In genomic region chr4:124386163-124386562, GRCh38 we compare ENCODE assay signal across 15 cellular contexts.
DNase-seq lines count a peak whose midpoint lies in the region; ATAC-seq and TF ChIP-seq lines count a peak whose summit lies in the region.
"Had no signal": no experiment of that assay in that cellular context is flagged by ENCODE, and none has a peak within 500 bp of the region (broad histone marks: within the 10 kb centered on the region; RNA-seq: fewer than 3 reads in every experiment).

No MANE protein-coding gene starts in this region.

- no peaks in the 10 kb centered on the region for H3K79me2 ChIP-seq in GM23248 (ENCODE audit: insufficient read depth)

- H4K20me1 ChIP-seq in GM23248 (ENCODE audit: insufficient read depth): no peaks in the 10 kb centered on the region

- WGBS in GM23248 (ENCODE audit: low coverage in 1 of 2, low lambda C conversion rate in 2 of 2, missing lambda C conversion rate in 2 of 2), 2 experiments: 27 to 31% methylated on average over 4 of the region's 4 CpGs

- in situ Hi-C loops in GM23248 (cut with MboI): no loop called here

- peak overlapping the region; percentile 53; the same call in 1 of the 2 replicates for H2AFZ ChIP-seq in GM23248

- TF ChIP-seq POLR2A in GM18505 (IDR thresholded peaks at IDR 0.05; ENCODE audit: borderline replicate concordance, extremely low read depth, insufficient read depth, insufficient read length): no peak

- no peak overlapping the region for H3K27ac ChIP-seq in GM23248
- H3K27ac ChIP-seq in left lung: no peak overlapping the region
- H3K27ac ChIP-seq: KMS-11 had no signal

- DNase-seq in GM23248 (peak; percentile 11), choroid plexus epithelial cell (ENCODE audit: low read depth) (peak; percentile 32), fibroblast of the aortic adventitia (ENCODE audit: low read depth) (peak; percentile 9), renal cortical epithelial cell (ENCODE audit: low read depth) (peak; percentile 3), SKM-1 treated with dmso at 0.1 percent for 144 hours (lab: John Stamatoyannopoulos, UW; ENCODE audit: unreplicated experiment) (no peak), left lung (no peak)
- DNase-seq: CD4-positive, CD25-positive, alpha-beta regulatory T cell; H7; NCI-H2029; NCI-H524; SIG-M5 had no signal

- TF ChIP-seq CTCF in choroid plexus epithelial cell (conservative IDR thresholded peaks at IDR 0.05; ENCODE audit: low read depth, low read length) (no peak), fibroblast of the aortic adventitia (IDR thresholded peaks at IDR 0.05; ENCODE audit: insufficient read depth, low read length) (no peak), left lung (IDR thresholded peaks at IDR 0.05) (no peak)

- intact Hi-C loops in left lung (cut with DNase I): no loop called here

- H3K9me3 ChIP-seq in GM23248 (ENCODE audit: low read depth): no peaks in the 10 kb centered on the region
- H3K9me3 ChIP-seq in left lung: no peaks in the 10 kb centered on the region

- no peaks in the 10 kb centered on the region for H3K9me2 ChIP-seq in GM23248 (ENCODE audit: insufficient read depth)

- H3K4me2 ChIP-seq in GM23248 (ENCODE audit: unreplicated experiment): no peak overlapping the region
- H3K4me2 ChIP-seq: KMS-11 had no signal

- no peak overlapping the region for H3K9ac ChIP-seq in GM23248
- H3K9ac ChIP-seq: KMS-11 had no signal

- H3F3A ChIP-seq in GM23248 (ENCODE audit: insufficient read depth): no peaks in the 10 kb centered on the region

- H3K4me3 ChIP-seq in GM23248: no peak overlapping the region
- H3K4me3 ChIP-seq in choroid plexus epithelial cell (ENCODE audit: low read depth, low read length): no peak overlapping the region
- H3K4me3 ChIP-seq in fibroblast of the aortic adventitia (ENCODE audit: low read depth, low read length): no peak overlapping the region
- no peak overlapping the region for H3K4me3 ChIP-seq in left lung
- H3K4me3 ChIP-seq: GM12878 had no signal

- H3K27me3 ChIP-seq in GM23248 (replicated peaks; ENCODE audit: insufficient read depth) (no peaks in the 10 kb centered on the region), left lung (no peaks in the 10 kb centered on the region)

- H3K36me3 ChIP-seq in GM23248 (ENCODE audit: low read depth) (no peaks in the 10 kb centered on the region), left lung (no peaks in the 10 kb centered on the region)

- H3K4me1 ChIP-seq in GM23248 (ENCODE audit: insufficient read depth) (no peaks in the 10 kb centered on the region), left lung (no peaks in the 10 kb centered on the region)

- ATAC-seq in left lung (no peak), HG03439 (IDR thresholded peaks at IDR 0.05; ENCODE audit: unreplicated experiment) (no peak), GM18505 (IDR thresholded peaks at IDR 0.05; ENCODE audit: unreplicated experiment) (no peak)

Comparison
In these comparisons a context has a peak if more than half of its experiments do, and no peak if none do; other contexts are left out.
1. DNase-seq: peak in GM23248 (single experiment), choroid plexus epithelial cell (single experiment), fibroblast of the aortic adventitia (single experiment) and renal cortical epithelial cell (single experiment); none in SKM-1 treated with dmso at 0.1 percent for 144 hours (single experiment) and left lung (0 of 2).